In genomic region chr15:60479361-60479684, GRCh38 we compare ENCODE assay signal across 8 cellular contexts. TPM values are rescaled to one million over a fixed set of nuclear protein-coding genes. Genes with fewer than 3 reads are reported as not detected.
DNase-seq lines count a peak whose midpoint lies in the region; ATAC-seq and TF ChIP-seq lines count a peak whose summit lies in the region.

No MANE protein-coding gene starts in this region.

- TF ChIP-seq CTCF in AG04449 (IDR thresholded peaks at IDR 0.05; ENCODE audit: insufficient read depth, low read length, missing control alignments) (no peak), HEK293 (tag by site-specific recombination; IDR thresholded peaks at IDR 0.05) (no peak), testis (IDR thresholded peaks at IDR 0.05) (no peak)

- no peak for ATAC-seq in activated naive CD8-positive, alpha-beta T cell treated with anti-CD3 and anti-CD28 coated beads, Interleukin-2, amount 10 ng/mL, durations not matched to agents 7 days and 5 days (ENCODE audit: low read depth)
- no peak for ATAC-seq in esophagus mucosa

- CTCF ChIA-PET in AG04449 (lab: Yijun Ruan, JAX): interaction anchor here (1.4 kb wide), 1 partner anchor 41 kb away, joined by 7 read pairs; no protein-coding TSS in a partner anchor
- CTCF ChIA-PET in HEK293 (lab: Yijun Ruan, JAX): no interaction called here

- H3K9me3 Mint-ChIP-seq in activated naive CD8-positive, alpha-beta T cell treated with anti-CD3 and anti-CD28 coated beads, Interleukin-2, amount 10 ng/mL, durations not matched to agents 7 days and 5 days: no peaks in the 10 kb centered on the region
- H3K9me3 Mint-ChIP-seq in immature natural killer cell: no peaks in the 10 kb centered on the region

- H3K4me3 Mint-ChIP-seq in activated naive CD8-positive, alpha-beta T cell treated with anti-CD3 and anti-CD28 coated beads, Interleukin-2, amount 10 ng/mL, durations not matched to agents 7 days and 5 days: peak overlapping the region; percentile 98
- peak overlapping the region; percentile 94 to 98 (median 98) for H3K4me3 Mint-ChIP-seq in immature natural killer cell

- no peaks in the 10 kb centered on the region for H3K27me3 ChIP-seq in testis

- POLR2A ChIA-PET in AG04449 (lab: Yijun Ruan, JAX) (interaction anchor here (1.2 kb wide), 1 partner anchor 82 kb away, joined by 3 read pairs; the partner anchor contains the start of gene ANXA2), HEK293 (lab: Yijun Ruan, JAX) (no interaction called here)
- POLR2A ChIA-PET in activated naive CD8-positive, alpha-beta T cell treated with anti-CD3 and anti-CD28 coated beads, Interleukin-2, amount 10 ng/mL, durations not matched to agents 7 days and 5 days (lab: Charles Lee): interaction anchor here (0.6 to 3.0 kb wide), 6 partner anchors 15 to 365 kb away, joined by 3 to 31 read pairs (median 4); partner anchors contain the start of gene ANXA2

- H3K27ac Mint-ChIP-seq in activated naive CD8-positive, alpha-beta T cell treated with anti-CD3 and anti-CD28 coated beads, Interleukin-2, amount 10 ng/mL, durations not matched to agents 7 days and 5 days: peak overlapping the region; percentile 99
- H3K27ac Mint-ChIP-seq in immature natural killer cell: peak overlapping the region; percentile 97 to 100 (median 99)

- WGBS in testis, 2 donors: 20 to 24% methylated on average over 5 of the region's 5 CpGs

- no peaks in the 10 kb centered on the region for H3K27me3 Mint-ChIP-seq in activated naive CD8-positive, alpha-beta T cell treated with anti-CD3 and anti-CD28 coated beads, Interleukin-2, amount 10 ng/mL, durations not matched to agents 7 days and 5 days
- H3K27me3 Mint-ChIP-seq in immature natural killer cell (ENCODE audit: low read depth in 3 of 3): peaks cover 8 to 12% (median 11%) of the 10 kb centered on the region in 3 donors

- H3K36me3 ChIP-seq in HEK293 (ENCODE audit: control insufficient read depth in 2 of 2, insufficient read depth in 1 of 2, low read length in 2 of 2) (peaks cover 0 to 10% of the 10 kb centered on the region in 2 experiments; a peak in 2 of 3 replicates), testis (ENCODE audit: low read depth, missing control alignments) (no peaks in the 10 kb centered on the region)

- intact Hi-C loops in testis (cut with DNase I; ENCODE audit: low total_unique reads): no loop called here

- no peak for TF ChIP-seq POLR2A in testis (IDR thresholded peaks at IDR 0.05)

- DNase-seq in AG04449 (ENCODE audit: low read depth, low spot score): no peak
- no peak for DNase-seq in activated naive CD8-positive, alpha-beta T cell treated with anti-CD3 and anti-CD28 coated beads, Interleukin-2, amount 10 ng/mL, durations not matched to agents 7 days and 5 days
- DNase-seq in immature natural killer cell: no peak
- no peak for DNase-seq in testis
- DNase-seq in SIG-M5 treated with dmso at 0.1 percent for 504 hours (lab: John Stamatoyannopoulos, UW; ENCODE audit: unreplicated experiment): no peak
- DNase-seq in putamen (ENCODE audit: low spot score): no peak

- no peaks in the 10 kb centered on the region for H3K4me1 ChIP-seq in HEK293 (ENCODE audit: control insufficient read depth, insufficient read depth, low read length)
- H3K4me1 ChIP-seq in testis: peaks cover 15% of the 10 kb centered on the region

- peaks cover 42% of the 10 kb centered on the region for H3K4me1 Mint-ChIP-seq in activated naive CD8-positive, alpha-beta T cell treated with anti-CD3 and anti-CD28 coated beads, Interleukin-2, amount 10 ng/mL, durations not matched to agents 7 days and 5 days
- peaks cover 38 to 53% of the 10 kb centered on the region in 2 donors for H3K4me1 Mint-ChIP-seq in immature natural killer cell

- H3K27ac ChIP-seq in HEK293 (ENCODE audit: extremely low read depth, low read depth, low read length): peak overlapping the region; percentile 71; the same call in 1 of the 2 replicates
- peak overlapping the region; percentile 92 to 95 for H3K27ac ChIP-seq in testis

- H3K9me3 ChIP-seq in HEK293 (ENCODE audit: control insufficient read depth, insufficient read depth, low read depth, low read length) (no peaks in the 10 kb centered on the region), testis (no peaks in the 10 kb centered on the region)

- H3K4me3 ChIP-seq in AG04449 (ENCODE audit: low read depth, low read length) (peak overlapping the region; percentile 78), HEK293 (ENCODE audit: low read depth, low read length) (peak overlapping the region; percentile 94), testis (peak overlapping the region; percentile 89 to 99)

- peaks cover 10% of the 10 kb centered on the region for H3K36me3 Mint-ChIP-seq in activated naive CD8-positive, alpha-beta T cell treated with anti-CD3 and anti-CD28 coated beads, Interleukin-2, amount 10 ng/mL, durations not matched to agents 7 days and 5 days
- peaks cover 0 to 10% (median 0%) of the 10 kb centered on the region in 3 donors for H3K36me3 Mint-ChIP-seq in immature natural killer cell

TF ChIP-seq in HEK293, 187 proteins besides CTCF, POLR2A, EP300 and RAD21 (continues in another document):
- TF ChIP-seq WT1 (tag by site-specific recombination; IDR thresholded peaks at IDR 0.05): 0 out of 2 replicates have a peak, but pooled peaks have one; percentile 9
- no peak for TF ChIP-seq ZNF274 (IDR thresholded peaks at IDR 0.05; ENCODE audit: low read length)
- TF ChIP-seq ZNF274 (tag by site-specific recombination; IDR thresholded peaks at IDR 0.05; ENCODE audit: borderline replicate concordance): no peak
- TF ChIP-seq HOXA7 (CRISPR knock-in tag; IDR thresholded peaks at IDR 0.05; ENCODE audit: borderline replicate concordance): no peak
- no peak for TF ChIP-seq ZNF18 (tag by site-specific recombination; IDR thresholded peaks at IDR 0.05)
- TF ChIP-seq ZNF585B (tag by site-specific recombination; IDR thresholded peaks at IDR 0.05): no peak
- TF ChIP-seq ZFP3 (tag by site-specific recombination; IDR thresholded peaks at IDR 0.05; ENCODE audit: low read depth): 0 out of 2 replicates have a peak, but pooled peaks have one; percentile 39
- 0 out of 2 replicates have a peak, but pooled peaks have one; percentile 10 for TF ChIP-seq ZBTB17 (tag by site-specific recombination; IDR thresholded peaks at IDR 0.05)
- no peak for TF ChIP-seq ZNF324 (tag by site-specific recombination; IDR thresholded peaks at IDR 0.05)
- TF ChIP-seq SP3 (tag by site-specific recombination; IDR thresholded peaks at IDR 0.05): no peak
- TF ChIP-seq ZNF335 (tag by site-specific recombination; conservative IDR thresholded peaks at IDR 0.05): peak; percentile 73
- TF ChIP-seq ZSCAN30 (tag by site-specific recombination; IDR thresholded peaks at IDR 0.05): 0 out of 2 replicates have a peak, but pooled peaks have one; percentile 5
- TF ChIP-seq ZNF394 (tag by site-specific recombination; IDR thresholded peaks at IDR 0.05; ENCODE audit: borderline replicate concordance): no peak
- no peak for TF ChIP-seq ZNF341 (tag by site-specific recombination; IDR thresholded peaks at IDR 0.05; ENCODE audit: low read depth)
- no peak; the same call in 1 of the 2 replicates for TF ChIP-seq ZNF366 (tag by site-specific recombination; conservative IDR thresholded peaks at IDR 0.05)
- no peak for TF ChIP-seq ZNF449 (tag by site-specific recombination; IDR thresholded peaks at IDR 0.05)
- TF ChIP-seq ZNF610 (tag by site-specific recombination; IDR thresholded peaks at IDR 0.05; ENCODE audit: borderline replicate concordance): no peak

RNA-seq across cellular contexts. Expression of gene ICE2, which starts 0.4 kb away (rescaled TPM):
- total RNA-seq in activated naive CD8-positive, alpha-beta T cell treated with anti-CD3 and anti-CD28 coated beads, Interleukin-2, amount 10 ng/mL, durations not matched to agents 7 days and 5 days: 10 to 100 TPM; 65.1 to 81.4 TPM
- polyA plus RNA-seq in immature natural killer cell (10 to 100 TPM; 26.5 to 40.7 (median 33.4) TPM), testis (ENCODE audit: insufficient read depth, low read depth, low replicate concordance) (24.3 TPM)
- total RNA-seq in testis (10 to 100 TPM; 44.6 to 48.3 TPM), esophagus mucosa (29.1 TPM)
